Comparison of ENCODE assay signal across 8 cellular contexts in the genomic region with DNA sequence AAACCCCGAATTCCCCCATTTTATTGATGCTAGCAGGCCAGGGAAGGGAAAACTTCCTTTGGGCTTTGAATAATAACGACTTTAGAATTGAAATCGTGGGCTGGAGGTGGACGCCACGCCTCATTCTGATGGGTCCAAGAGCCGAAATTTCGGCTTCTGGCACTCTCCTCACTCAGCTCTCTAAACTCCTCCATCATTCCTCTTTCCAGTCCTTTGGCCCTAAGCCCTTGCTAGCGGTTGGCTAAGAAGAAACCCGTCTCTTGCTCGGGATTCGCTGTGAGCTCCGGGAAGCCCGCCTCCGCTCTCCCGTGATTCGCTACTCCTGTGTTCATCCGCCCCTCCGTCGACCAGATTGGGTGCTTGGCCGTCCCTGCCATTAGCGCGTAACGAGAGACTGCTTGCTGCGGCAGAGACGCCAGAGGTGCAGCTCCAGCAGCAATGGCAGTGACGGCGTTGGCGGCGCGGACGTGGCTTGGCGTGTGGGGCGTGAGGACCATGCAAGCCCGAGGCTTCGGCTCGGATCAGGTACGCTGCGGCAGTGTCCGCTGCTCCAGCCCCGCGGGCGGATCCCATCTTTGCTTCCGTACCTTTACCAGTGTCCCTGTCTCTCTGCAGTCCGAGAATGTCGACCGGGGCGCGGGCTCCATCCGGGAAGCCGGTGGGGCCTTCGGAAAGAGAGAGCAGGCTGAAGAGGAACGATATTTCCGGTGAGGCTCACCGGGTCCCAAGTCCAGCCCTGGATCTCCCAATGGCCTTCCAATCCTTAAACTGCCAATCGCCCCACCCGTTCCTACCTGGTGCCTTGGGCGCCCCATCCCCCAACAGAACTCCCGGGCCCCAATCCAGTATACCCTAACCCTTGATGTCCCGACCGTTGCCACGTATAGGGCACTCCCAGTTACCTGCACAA. TPM values are rescaled to one million over a fixed set of nuclear protein-coding genes. Genes with fewer than 3 reads are reported as not detected.
DNase-seq lines count a peak whose midpoint lies in the region; ATAC-seq and TF ChIP-seq lines count a peak whose summit lies in the region.

Gene ATP5IF1 (plus strand): TSS at position 379 of the 910 bp plus-strand sequence. CDS start 60 bp downstream, at position 439.

- TSS peak; percentile 62 for BruUV-seq in PC-3 (replicated peaks; lab: Mats Ljungman, UMichigan)

- no peak for TF ChIP-seq CTCF in PC-3 (conservative IDR thresholded peaks at IDR 0.05; ENCODE audit: low read depth, low read length)

- peak; percentile 98 for TF ChIP-seq POLR2A in erythroblast (IDR thresholded peaks at IDR 0.05; ENCODE audit: low read length)

- CTCF ChIA-PET in PC-3 (lab: Charles Lee) = interaction anchor here (0.9 kb wide), 1 partner anchor 144 kb away, joined by 4 read pairs; no protein-coding TSS in a partner anchor

- no peaks in the 10 kb centered on the region for H4K20me1 ChIP-seq in PC-3 (ENCODE audit: low read length)

- intact Hi-C loops in PC-3 (cut with micrococcal nuclease) = no loop called here

- H3K27ac ChIP-seq in PC-3 (ENCODE audit: low read length) = peak within 1 kb of the TSS; percentile 19
- H3K27ac ChIP-seq in mucosa of rectum (ENCODE audit: low read depth in 2 of 2, low read length in 2 of 2) = peak within 1 kb of the TSS; percentile 97

- peaks cover 8% of the 10 kb centered on the region for H3F3A ChIP-seq in PC-3 (ENCODE audit: low read length, unreplicated experiment)

- H3K9me2 ChIP-seq in PC-3 (replicated peaks; ENCODE audit: low read length) = no peaks in the 10 kb centered on the region

- peak within 1 kb of the TSS; percentile 86 for H3K9ac ChIP-seq in PC-3 (ENCODE audit: low read length)
- H3K9ac ChIP-seq in mucosa of rectum (ENCODE audit: low read depth in 1 of 2, low read length in 2 of 2) = peak within 1 kb of the TSS; percentile 96 to 99

- H2AFZ ChIP-seq in PC-3 (ENCODE audit: low read length) = peak within 1 kb of the TSS; percentile 94

- POLR2A ChIA-PET in PC-3 (lab: Charles Lee; ENCODE audit: unreplicated experiment) = interaction anchor here (0.6 to 0.8 kb wide), 3 partner anchors 13 to 339 kb away, joined by 3 to 12 read pairs (median 6); no protein-coding TSS in a partner anchor

- H3K4me3 ChIP-seq in Jurkat, Clone E6-1 (ENCODE audit: low read length) = peak within 1 kb of the TSS; percentile 96
- H3K4me3 ChIP-seq in PC-3 (ENCODE audit: low read length) (peak within 1 kb of the TSS; percentile 92), mucosa of rectum (ENCODE audit: low read length in 2 of 2) (peak within 1 kb of the TSS; percentile 98 to 100)

- H3K9me3 ChIP-seq in PC-3 (ENCODE audit: low read length) (no peaks in the 10 kb centered on the region), mucosa of rectum (ENCODE audit: control insufficient read depth in 2 of 2, low read length in 2 of 2) (no peaks in the 10 kb centered on the region)

- DNase-seq in DMS53 (lab: John Stamatoyannopoulos, UW) = peak; percentile 99
- DNase-seq in Jurkat, Clone E6-1 (ENCODE audit: low read depth, low spot score) = peak; percentile 97
- peak; percentile 98 for DNase-seq in PC-3
- DNase-seq in activated T-cell treated with anti-CD3 and anti-CD28 coated beads for 48 hours (ENCODE audit: low read depth) = peak; percentile 92
- peak; percentile 98 for DNase-seq in erythroblast (lab: John Stamatoyannopoulos, UW)
- DNase-seq in stimulated activated CD8-positive, alpha-beta memory T cell treated with anti-CD3 and anti-CD28 coated beads, Interleukin-4, amount 100 ng/mL, for 48 hours = peak; percentile 94

- H3K4me1 ChIP-seq in PC-3 (ENCODE audit: insufficient read depth, low read length) (peaks cover 29% of the 10 kb centered on the region), mucosa of rectum (ENCODE audit: control insufficient read depth in 2 of 2, insufficient read depth in 2 of 2, low read length in 2 of 2) (peaks cover 9 to 20% of the 10 kb centered on the region in 2 donors)

- H3K27me3 ChIP-seq in PC-3 (ENCODE audit: low read length) (no peaks in the 10 kb centered on the region), mucosa of rectum (ENCODE audit: control insufficient read depth in 2 of 2, insufficient read depth in 2 of 2, low read length in 2 of 2) (no peaks in the 10 kb centered on the region)

- ATAC-seq in GM21717 (IDR thresholded peaks at IDR 0.05; ENCODE audit: unreplicated experiment) (peak; percentile 85), PC-3 (peak; percentile 92)

- H3K79me2 ChIP-seq in PC-3 (ENCODE audit: low read length) = peaks cover 51% of the 10 kb centered on the region

- H3K4me2 ChIP-seq in PC-3 (ENCODE audit: low read length) = peak within 1 kb of the TSS; percentile 98

- H3K36me3 ChIP-seq in PC-3 (ENCODE audit: low read depth, low read length) = 0 out of 2 replicates have a peak, but pooled peaks cover 4% of the 10 kb centered on the region
- peaks cover 5 to 9% of the 10 kb centered on the region in 2 donors for H3K36me3 ChIP-seq in mucosa of rectum (ENCODE audit: control insufficient read depth in 2 of 2, insufficient read depth in 2 of 2, low read length in 2 of 2)

RNA-seq across cellular contexts. Expression of gene ATP5IF1, which starts in this region (rescaled TPM):
- 464 TPM for polyA plus RNA-seq in Jurkat, Clone E6-1 (2012; ENCODE audit: insufficient read depth, insufficient read length)
- total RNA-seq in PC-3 (2014; rRNA removed) = 364 and 465 TPM in 2 replicates

Comparison
In these comparisons a context has a peak if more than half of its experiments do, and no peak if none do; other contexts are left out.
1. Peak in every context shown above with its lines: DNase-seq, ATAC-seq, H3K4me3 ChIP-seq and H3K27ac ChIP-seq.